Comparison of ENCODE assay signal across 1 cellular context in the genomic region with DNA sequence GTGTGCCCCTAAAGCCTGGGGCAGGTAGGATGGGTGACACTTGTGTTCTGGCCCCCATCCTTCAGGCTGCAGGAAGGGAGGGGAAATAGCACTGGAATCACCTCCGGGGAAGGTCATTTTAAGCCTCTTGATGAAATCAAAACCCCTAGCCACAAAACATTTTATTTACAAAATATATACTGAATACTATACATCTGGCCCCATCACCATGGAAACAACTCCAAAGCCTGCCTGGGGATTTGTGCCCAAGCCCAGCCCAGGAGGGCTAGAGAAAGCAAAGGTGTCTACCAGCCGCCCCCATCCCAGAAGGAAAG.
A peak's percentile ranks its signal among the peaks of the same experiment; 100 is the strongest.
TF ChIP-seq lines count a peak whose summit lies in the region.

No MANE protein-coding gene starts in this region.

TF ChIP-seq in GM12878, 131 proteins besides CTCF, POLR2A, EP300 and RAD21:
- TF ChIP-seq, protein P1, sequence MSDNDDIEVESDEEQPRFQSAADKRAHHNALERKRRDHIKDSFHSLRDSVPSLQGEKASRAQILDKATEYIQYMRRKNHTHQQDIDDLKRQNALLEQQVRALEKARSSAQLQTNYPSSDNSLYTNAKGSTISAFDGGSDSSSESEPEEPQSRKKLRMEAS (IDR thresholded peaks at IDR 0.05; ENCODE audit: low read depth, low read length) = no peak
- peak; percentile 37; the same call in 1 of the 2 replicates for TF ChIP-seq BMI1 (IDR thresholded peaks at IDR 0.05; ENCODE audit: borderline replicate concordance)
